ENCODE assay signal across 21 cellular contexts in genomic region chr1:16398371-16398953, GRCh38. TPM values are rescaled to one million over a fixed set of nuclear protein-coding genes. Genes with fewer than 3 reads are reported as not detected.
DNase-seq lines count a peak whose midpoint lies in the region; ATAC-seq, FAIRE-seq and TF ChIP-seq lines count a peak whose summit lies in the region.
"Had no signal": no experiment of that assay in that cellular context is flagged by ENCODE, and none has a peak within 500 bp of the region (broad histone marks: within the 10 kb centered on the region; RNA-seq: fewer than 3 reads in every experiment).

No MANE protein-coding gene starts in this region.

- H3K4me1 Mint-ChIP-seq in activated naive CD4-positive, alpha-beta T cell treated with anti-CD3 and anti-CD28 coated beads, Interleukin-2, amount 10 ng/mL, durations not matched to agents 7 days and 5 days, result no peaks in the 10 kb centered on the region
- H3K4me1 Mint-ChIP-seq in brain, result peaks cover 21% of the 10 kb centered on the region
- peaks cover 28% of the 10 kb centered on the region for H3K4me1 Mint-ChIP-seq in stimulated activated effector memory CD8-positive, alpha-beta T cell treated with anti-CD3 and anti-CD28 coated beads, Interleukin-12 subunit alpha, Interleukin-12 subunit beta, amount 100 ng/mL, for 72 hours

- H3K4me3 Mint-ChIP-seq in activated naive CD4-positive, alpha-beta T cell treated with anti-CD3 and anti-CD28 coated beads, Interleukin-2, amount 10 ng/mL, durations not matched to agents 7 days and 5 days, result no peak overlapping the region
- no peak overlapping the region for H3K4me3 Mint-ChIP-seq in brain
- no peak overlapping the region for H3K4me3 Mint-ChIP-seq in stimulated activated effector memory CD8-positive, alpha-beta T cell treated with anti-CD3 and anti-CD28 coated beads, Interleukin-12 subunit alpha, Interleukin-12 subunit beta, amount 100 ng/mL, for 72 hours
- H3K4me3 Mint-ChIP-seq: dendritic cell treated with granulocyte-macrophage colony-stimulating factor and Interleukin-4, amounts not matched to agents 40 ng/mL and 50 ng/mL, for 4 days had no signal

- DNase-seq in activated naive CD4-positive, alpha-beta T cell treated with anti-CD3 and anti-CD28 coated beads, Interleukin-2, amount 10 ng/mL, durations not matched to agents 7 days and 5 days, result no peak
- DNase-seq in activated naive CD4-positive, alpha-beta T cell treated with anti-CD3 and anti-CD28 coated beads, Interleukin-2, amount 50 U/mL, for 16 hours, result no peak
- DNase-seq in NCI-H446 (lab: John Stamatoyannopoulos, UW) (peak; percentile 40 to 86), urothelium cell line (ENCODE audit: low spot score) (no peak), Right ventricle myocardium superior (no peak)
- DNase-seq in stimulated activated effector memory CD8-positive, alpha-beta T cell treated with anti-CD3 and anti-CD28 coated beads, Interleukin-12 subunit alpha, Interleukin-12 subunit beta, amount 100 ng/mL, for 72 hours (ENCODE audit: low spot score in 2 of 2), result no peak
- DNase-seq in stimulated activated CD4-positive, alpha-beta T cell treated with anti-CD3 and anti-CD28 coated beads, Interleukin-4, amount 100 ng/mL, for 1 hour, result no peak
- DNase-seq: activated CD8-positive, alpha-beta memory T cell treated with anti-CD3 and anti-CD28 coated beads, Interleukin-2, amount 50 U/mL, for 4 hours; foreskin melanocyte; midbrain; NCI-H1436; NCI-H510A; OCI-M1; retina; T-helper 2 cell had no signal

- H3K36me3 Mint-ChIP-seq in activated naive CD4-positive, alpha-beta T cell treated with anti-CD3 and anti-CD28 coated beads, Interleukin-2, amount 10 ng/mL, durations not matched to agents 7 days and 5 days, result peaks cover 20% of the 10 kb centered on the region
- H3K36me3 Mint-ChIP-seq in brain, result peaks cover 26% of the 10 kb centered on the region
- H3K36me3 Mint-ChIP-seq in stimulated activated effector memory CD8-positive, alpha-beta T cell treated with anti-CD3 and anti-CD28 coated beads, Interleukin-12 subunit alpha, Interleukin-12 subunit beta, amount 100 ng/mL, for 72 hours, result peaks cover 64% of the 10 kb centered on the region

- no peaks in the 10 kb centered on the region for H3K27me3 Mint-ChIP-seq in activated naive CD4-positive, alpha-beta T cell treated with anti-CD3 and anti-CD28 coated beads, Interleukin-2, amount 10 ng/mL, durations not matched to agents 7 days and 5 days
- no peaks in the 10 kb centered on the region for H3K27me3 Mint-ChIP-seq in brain
- H3K27me3 Mint-ChIP-seq: dendritic cell treated with granulocyte-macrophage colony-stimulating factor and Interleukin-4, amounts not matched to agents 40 ng/mL and 50 ng/mL, for 4 days had no signal

- peak overlapping the region; percentile 11 for H3K27ac Mint-ChIP-seq in activated naive CD4-positive, alpha-beta T cell treated with anti-CD3 and anti-CD28 coated beads, Interleukin-2, amount 10 ng/mL, durations not matched to agents 7 days and 5 days
- H3K27ac Mint-ChIP-seq in brain, result peak overlapping the region; percentile 11 to 98 (median 69)
- H3K27ac Mint-ChIP-seq in stimulated activated effector memory CD8-positive, alpha-beta T cell treated with anti-CD3 and anti-CD28 coated beads, Interleukin-12 subunit alpha, Interleukin-12 subunit beta, amount 100 ng/mL, for 72 hours, result peak overlapping the region; percentile 30

- H3K9me3 Mint-ChIP-seq in activated naive CD4-positive, alpha-beta T cell treated with anti-CD3 and anti-CD28 coated beads, Interleukin-2, amount 10 ng/mL, durations not matched to agents 7 days and 5 days, result no peaks in the 10 kb centered on the region
- no peaks in the 10 kb centered on the region for H3K9me3 Mint-ChIP-seq in brain
- H3K9me3 Mint-ChIP-seq in stimulated activated effector memory CD8-positive, alpha-beta T cell treated with anti-CD3 and anti-CD28 coated beads, Interleukin-12 subunit alpha, Interleukin-12 subunit beta, amount 100 ng/mL, for 72 hours, result no peaks in the 10 kb centered on the region
- H3K9me3 Mint-ChIP-seq: dendritic cell treated with granulocyte-macrophage colony-stimulating factor and Interleukin-4, amounts not matched to agents 40 ng/mL and 50 ng/mL, for 4 days had no signal

- ATAC-seq in stimulated activated effector memory CD8-positive, alpha-beta T cell treated with anti-CD3 and anti-CD28 coated beads, Interleukin-12 subunit alpha, Interleukin-12 subunit beta, amount 100 ng/mL, for 72 hours, result no peak
- ATAC-seq in Right ventricle myocardium superior (ENCODE audit: poor library complexity), result no peak
- ATAC-seq: activated CD4-positive, CD25-positive, alpha-beta regulatory T cell treated with anti-CD3 and anti-CD28 coated beads, Interleukin-2, amount 50 U/mL, for 24 hours had no signal

- CTCF ChIA-PET in activated naive CD4-positive, alpha-beta T cell treated with anti-CD3 and anti-CD28 coated beads, Interleukin-2, amount 10 ng/mL, durations not matched to agents 7 days and 5 days (lab: Charles Lee), result no interaction called here

- TF ChIP-seq CTCF in brain (conservative IDR thresholded peaks at IDR 0.05), result no peak

- no peak for FAIRE-seq in urothelium cell line (lab: Jason Lieb, UNC)
- FAIRE-seq: H1 had no signal

- intact Hi-C loops in Right ventricle myocardium superior (cut with DNase I), result no loop called here

RNA-seq across cellular contexts. Expression of gene SZRD1, which starts 31.4 kb away (rescaled TPM):
- 152 TPM for polyA plus RNA-seq in brain (ENCODE audit: insufficient read depth, low read depth, low replicate concordance)
- total RNA-seq in Right ventricle myocardium superior, result 91.1 TPM

RNA-seq across cellular contexts. Expression of gene SPATA21, which starts 38.8 kb away (rescaled TPM):
- not detected for polyA plus RNA-seq in brain (ENCODE audit: insufficient read depth, low read depth, low replicate concordance)
- total RNA-seq in Right ventricle myocardium superior, result not detected
- total RNA-seq: breast epithelium, H1, vagina had no signal
- polyA plus RNA-seq: H1 had no signal

RNA-seq across cellular contexts. Expression of gene NECAP2, which starts 42.1 kb away (rescaled TPM):
- polyA plus RNA-seq in brain (ENCODE audit: insufficient read depth, low read depth, low replicate concordance), result 63.8 TPM
- 14.6 TPM for total RNA-seq in Right ventricle myocardium superior

RNA-seq across cellular contexts. Expression of gene FBXO42, which starts 46.2 kb away (rescaled TPM):
- 27.0 TPM for polyA plus RNA-seq in brain (ENCODE audit: insufficient read depth, low read depth, low replicate concordance)
- 17.1 TPM for total RNA-seq in Right ventricle myocardium superior

Comparison
In these comparisons a context has a peak if more than half of its experiments do, and no peak if none do; other contexts are left out.
1. DNase-seq: peak in NCI-H446 (2 of 2); none in activated naive CD4-positive, alpha-beta T cell treated with anti-CD3 and anti-CD28 coated beads, Interleukin-2, amount 10 ng/mL, durations not matched to agents 7 days and 5 days (single experiment), activated naive CD4-positive, alpha-beta T cell treated with anti-CD3 and anti-CD28 coated beads, Interleukin-2, amount 50 U/mL, for 16 hours (single experiment), stimulated activated effector memory CD8-positive, alpha-beta T cell treated with anti-CD3 and anti-CD28 coated beads, Interleukin-12 subunit alpha, Interleukin-12 subunit beta, amount 100 ng/mL, for 72 hours (0 of 2), urothelium cell line (single experiment), Right ventricle myocardium superior (single experiment) and stimulated activated CD4-positive, alpha-beta T cell treated with anti-CD3 and anti-CD28 coated beads, Interleukin-4, amount 100 ng/mL, for 1 hour (single experiment).
2. H3K27ac Mint-ChIP-seq: peak in every context shown above with its lines; median percentile 69 in brain; 30 in stimulated activated effector memory CD8-positive, alpha-beta T cell treated with anti-CD3 and anti-CD28 coated beads, Interleukin-12 subunit alpha, Interleukin-12 subunit beta, amount 100 ng/mL, for 72 hours; 11 in activated naive CD4-positive, alpha-beta T cell treated with anti-CD3 and anti-CD28 coated beads, Interleukin-2, amount 10 ng/mL, durations not matched to agents 7 days and 5 days.